In the genomic region with DNA sequence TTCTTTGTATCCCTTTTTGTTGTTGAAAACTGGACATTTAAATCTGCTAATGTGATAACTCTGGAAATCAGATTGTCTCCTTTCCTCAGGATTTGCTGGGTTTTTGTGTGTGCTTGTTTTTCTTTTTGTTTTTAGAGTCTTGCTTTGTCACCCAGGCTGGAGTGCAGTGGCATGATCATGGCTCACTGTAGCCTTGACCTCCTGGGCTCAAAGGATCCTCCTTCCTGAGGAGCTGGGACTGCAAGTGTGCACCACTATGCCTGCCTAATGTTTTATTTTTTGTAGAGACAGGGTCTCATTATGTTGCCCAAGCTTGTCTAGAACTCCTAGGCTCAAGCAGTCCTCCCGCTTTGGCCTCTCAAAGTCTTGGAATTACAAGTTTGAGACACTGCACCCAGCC, we compare ENCODE assay signal across 19 cellular contexts. TPM values are rescaled to one million over a fixed set of nuclear protein-coding genes. Genes with fewer than 3 reads are reported as not detected.
"Had no signal": no experiment of that assay in that cellular context is flagged by ENCODE, and none has a peak within 500 bp of the region (broad histone marks: within the 10 kb centered on the region; RNA-seq: fewer than 3 reads in every experiment).

No MANE protein-coding gene starts in this region.

- H3K27me3 Mint-ChIP-seq: activated CD4-positive, alpha-beta T cell treated with anti-CD3 and anti-CD28 coated beads, Interleukin-2, amount 10 ng/mL, durations not matched to agents 7 days and 5 days; activated naive CD8-positive, alpha-beta T cell treated with anti-CD3 and anti-CD28 coated beads, Interleukin-2, amount 10 ng/mL, durations not matched to agents 7 days and 5 days had no signal

- H3K36me3 Mint-ChIP-seq: stimulated activated effector memory CD8-positive, alpha-beta T cell treated with anti-CD3 and anti-CD28 coated beads, Interleukin-12 subunit alpha, Interleukin-12 subunit beta, amount 100 ng/mL, for 72 hours had no signal

- DNase-seq: activated CD4-positive, alpha-beta T cell treated with anti-CD3 and anti-CD28 coated beads, Interleukin-2, amount 10 ng/mL, durations not matched to agents 7 days and 5 days; activated CD8-positive, alpha-beta memory T cell treated with anti-CD3 and anti-CD28 coated beads for 24 hours; activated effector memory CD4-positive, alpha-beta T cell treated with Interleukin-2 at 50 U/mL for 16 hours; activated naive CD8-positive, alpha-beta T cell treated with anti-CD3 and anti-CD28 coated beads, Interleukin-2, amount 10 ng/mL, durations not matched to agents 7 days and 5 days; endodermal cell; erythroblast; heart right ventricle; islet precursor cell; midbrain; retina; SW 1271; upper lobe of right lung had no signal

- FAIRE-seq: bronchial epithelial cell had no signal

- H3K4me3 ChIP-seq: ascending aorta, gastroesophageal sphincter, heart right ventricle, thoracic aorta, upper lobe of right lung had no signal

- H3K4me3 Mint-ChIP-seq: activated CD4-positive, alpha-beta T cell treated with anti-CD3 and anti-CD28 coated beads, Interleukin-2, amount 10 ng/mL, durations not matched to agents 7 days and 5 days; activated naive CD8-positive, alpha-beta T cell treated with anti-CD3 and anti-CD28 coated beads, Interleukin-2, amount 10 ng/mL, durations not matched to agents 7 days and 5 days; endodermal cell; stimulated activated effector memory CD8-positive, alpha-beta T cell treated with anti-CD3 and anti-CD28 coated beads, Interleukin-12 subunit alpha, Interleukin-12 subunit beta, amount 100 ng/mL, for 72 hours; T-helper 2 cell treated with Interferon-gamma antibody and Interleukin-4, amounts not matched to agents 5 μg/mL and 100 μg/mL, for 36 hours had no signal

- H3K9me3 Mint-ChIP-seq: endodermal cell; stimulated activated effector memory CD8-positive, alpha-beta T cell treated with anti-CD3 and anti-CD28 coated beads, Interleukin-12 subunit alpha, Interleukin-12 subunit beta, amount 100 ng/mL, for 72 hours had no signal

- H3K27me3 ChIP-seq: ascending aorta, gastroesophageal sphincter, heart right ventricle, neutrophil, upper lobe of right lung had no signal

- H3K36me3 ChIP-seq: gastroesophageal sphincter, heart right ventricle, neutrophil, thoracic aorta, upper lobe of right lung had no signal

- H3K9me3 ChIP-seq: neutrophil, thoracic aorta, upper lobe of right lung had no signal

- ATAC-seq: gastroesophageal sphincter; heart right ventricle; stimulated activated effector memory CD8-positive, alpha-beta T cell treated with anti-CD3 and anti-CD28 coated beads, Interleukin-12 subunit alpha, Interleukin-12 subunit beta, amount 100 ng/mL, for 72 hours; upper lobe of right lung had no signal

- H3K27ac ChIP-seq: ascending aorta, gastroesophageal sphincter, heart right ventricle, neutrophil, thoracic aorta, upper lobe of right lung had no signal

- H3K27ac Mint-ChIP-seq: activated CD4-positive, alpha-beta T cell treated with anti-CD3 and anti-CD28 coated beads, Interleukin-2, amount 10 ng/mL, durations not matched to agents 7 days and 5 days; activated naive CD8-positive, alpha-beta T cell treated with anti-CD3 and anti-CD28 coated beads, Interleukin-2, amount 10 ng/mL, durations not matched to agents 7 days and 5 days; endodermal cell; T-helper 2 cell treated with Interferon-gamma antibody and Interleukin-4, amounts not matched to agents 5 μg/mL and 100 μg/mL, for 36 hours had no signal

RNA-seq across cellular contexts. Expression of gene IL20RB, which starts 44.6 kb away (rescaled TPM):
- total RNA-seq: ascending aorta had no signal
